Comparison of ENCODE assay signal across 22 cellular contexts in the genomic region with DNA sequence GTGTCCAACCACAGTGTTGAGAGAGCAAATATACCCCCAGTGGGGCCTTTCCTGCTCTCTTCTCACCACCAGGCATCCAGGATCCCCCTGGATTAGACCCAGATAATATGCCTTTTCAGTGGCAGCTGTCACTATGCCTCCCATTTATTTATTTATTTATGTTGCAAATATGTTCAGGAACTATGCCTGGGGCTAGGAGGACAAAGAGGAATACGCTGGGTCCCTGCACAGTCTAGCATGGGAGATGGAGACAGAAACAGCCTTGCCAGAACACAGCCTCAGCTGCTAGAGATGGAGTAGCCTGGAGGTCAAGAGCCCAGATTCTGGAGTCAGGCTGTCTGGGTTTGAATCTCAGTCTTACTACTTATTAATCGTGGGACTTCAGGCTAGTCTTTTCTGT.
DNase-seq lines count a peak whose midpoint lies in the region; ATAC-seq and TF ChIP-seq lines count a peak whose summit lies in the region.
"Had no signal": no experiment of that assay in that cellular context is flagged by ENCODE, and none has a peak within 500 bp of the region (broad histone marks: within the 10 kb centered on the region; RNA-seq: fewer than 3 reads in every experiment).

No MANE protein-coding gene starts in this region.

- TF ChIP-seq CTCF in ascending aorta (IDR thresholded peaks at IDR 0.05), result no peak

- H3K4me1 ChIP-seq in ascending aorta, result no peaks in the 10 kb centered on the region
- H3K4me1 ChIP-seq: Caco-2 had no signal

- H3K4me3 ChIP-seq in ascending aorta, result no peak overlapping the region
- H3K4me3 ChIP-seq: K562, MG63 had no signal

- DNase-seq in NCI-H748 (lab: John Stamatoyannopoulos, UW; ENCODE audit: unreplicated experiment) (peak; percentile 22), NCI-H748 treated with DMSO at 0.1 percent for 48 hours (lab: John Stamatoyannopoulos, UW) (no peak), NCI-H2081 (lab: John Stamatoyannopoulos, UW) (peak; percentile 9 to 70), NCI-H69 (lab: John Stamatoyannopoulos, UW) (peak; percentile 73), ascending aorta (ENCODE audit: low spot score in 2 of 2) (no peak), HuH-7.5 (ENCODE audit: low spot score) (no peak), cortex of kidney (lab: John Stamatoyannopoulos, UW) (no peak)
- DNase-seq: AML-193, Caco-2, DMS 273 treated with DMSO at 0.1 percent for 48 hours, DMS79 treated with DMSO at 0.1 percent for 48 hours, H7, HFFc6, MG63, NCI-H1048, NCI-H1436 treated with DMSO at 0.1 percent for 48 hours, NCI-H2029 treated with DMSO at 0.1 percent for 48 hours, NCI-H510A treated with DMSO at 0.1 percent for 48 hours, T-cell had no signal

- H3K36me3 ChIP-seq in ascending aorta, result no peaks in the 10 kb centered on the region
- H3K36me3 ChIP-seq: MG63 had no signal

- intact Hi-C loops in ascending aorta (cut with DNase I), result no loop called here

- peaks cover 8% of the 10 kb centered on the region in 2 donors for H3K9me3 ChIP-seq in ascending aorta
- H3K9me3 ChIP-seq: Caco-2, MG63 had no signal

- H3K27ac ChIP-seq in ascending aorta, result no peak overlapping the region

- H3K27me3 ChIP-seq in ascending aorta, result no peaks in the 10 kb centered on the region
- H3K27me3 ChIP-seq: MG63 had no signal

- no peak for ATAC-seq in GM21447 (IDR thresholded peaks at IDR 0.05; ENCODE audit: unreplicated experiment)
- ATAC-seq: K562, Panc1, T-cell had no signal

Comparison
In these comparisons a context has a peak if more than half of its experiments do, and no peak if none do; other contexts are left out.
1. DNase-seq: peak in NCI-H748 (single experiment), NCI-H2081 (2 of 2) and NCI-H69 (single experiment); none in NCI-H748 treated with DMSO at 0.1 percent for 48 hours (single experiment), ascending aorta (0 of 2), HuH-7.5 (single experiment) and cortex of kidney (single experiment).